10 cellular contexts compared by ENCODE assay signal in genomic region chr11:110908401-110909106, GRCh38.
DNase-seq lines count a peak whose midpoint lies in the region; ATAC-seq and TF ChIP-seq lines count a peak whose summit lies in the region.
"Had no signal": no experiment of that assay in that cellular context is flagged by ENCODE, and none has a peak within 500 bp of the region (broad histone marks: within the 10 kb centered on the region; RNA-seq: fewer than 3 reads in every experiment).

No MANE protein-coding gene starts in this region.

- CTCF ChIA-PET in Calu3 (lab: Charles Lee): no interaction called here

- no peak overlapping the region for H3K4me3 Mint-ChIP-seq in Calu3 (ENCODE audit: low read depth, unreplicated experiment)

- ATAC-seq in HG02840 (IDR thresholded peaks at IDR 0.05; ENCODE audit: low FRiP score, unreplicated experiment): no peak

- peak; percentile 8 for DNase-seq in Calu3
- peak; percentile 95 for DNase-seq in choroid plexus epithelial cell (ENCODE audit: low read depth)
- DNase-seq in non-pigmented ciliary epithelial cell (ENCODE audit: low read depth): peak; percentile 98
- DNase-seq in NCI-H2196 (lab: John Stamatoyannopoulos, UW; ENCODE audit: unreplicated experiment): no peak
- no peak for DNase-seq in iPS-NIHi7 (ENCODE audit: extremely low spot score)
- DNase-seq: NCI-H1694 treated with DMSO at 0.1 percent for 48 hours; stimulated activated CD4-positive, alpha-beta T cell treated with anti-CD3 and anti-CD28 coated beads, Interleukin-2, amount 100 ng/mL, for 48 hours had no signal

- no peak overlapping the region for H3K27ac Mint-ChIP-seq in Calu3 (ENCODE audit: unreplicated experiment)

- H3K4me1 Mint-ChIP-seq in Calu3 (ENCODE audit: low read depth, unreplicated experiment): peaks cover 24% of the 10 kb centered on the region

- TF ChIP-seq CTCF in Calu3 (IDR thresholded peaks at IDR 0.05; ENCODE audit: unreplicated experiment) (no peak), Loucy (conservative IDR thresholded peaks at IDR 0.05; ENCODE audit: low read length) (no peak), choroid plexus epithelial cell (conservative IDR thresholded peaks at IDR 0.05; ENCODE audit: low read depth, low read length) (no peak)

- no peak overlapping the region for H3K4me3 ChIP-seq in Loucy (ENCODE audit: low read length, poor library complexity, severe bottlenecking)
- no peak overlapping the region for H3K4me3 ChIP-seq in choroid plexus epithelial cell (ENCODE audit: low read depth, low read length)
- H3K4me3 ChIP-seq: coronary artery had no signal

- H3F3A ChIP-seq in Loucy (ENCODE audit: low read depth): no peaks in the 10 kb centered on the region

- intact Hi-C loops in Calu3 (cut with micrococcal nuclease; ENCODE audit: unreplicated experiment): no loop called here

- BruUV-seq in Calu3 (replicated peaks; lab: Mats Ljungman, UMichigan): no TSS peak

- H2AFZ ChIP-seq in Loucy (ENCODE audit: low read length): no peak overlapping the region

- H3K27me3 Mint-ChIP-seq in Calu3 (ENCODE audit: unreplicated experiment): no peaks in the 10 kb centered on the region

- peak overlapping the region; percentile 39 for H3K4me2 ChIP-seq in Loucy (ENCODE audit: low read depth, low read length, poor library complexity, severe bottlenecking)

- H4K20me1 ChIP-seq in Loucy (ENCODE audit: insufficient read depth, low read length, poor library complexity, severe bottlenecking): no peaks in the 10 kb centered on the region

- H3K9me3 ChIP-seq in Loucy (ENCODE audit: insufficient read depth, low read depth, low read length): no peaks in the 10 kb centered on the region

- H3K36me3 Mint-ChIP-seq in Calu3 (ENCODE audit: insufficient read depth, unreplicated experiment): no peaks in the 10 kb centered on the region

- no peak overlapping the region for H3K9ac ChIP-seq in Loucy (ENCODE audit: low read depth, low read length, poor library complexity, severe bottlenecking)

- H3K36me3 ChIP-seq in Loucy (ENCODE audit: insufficient read depth, low read length): no peaks in the 10 kb centered on the region

- peaks cover 17% of the 10 kb centered on the region for H3K4me1 ChIP-seq in Loucy (ENCODE audit: insufficient read depth, low read length, poor library complexity, severe bottlenecking)

- H3K9me3 Mint-ChIP-seq in Calu3 (ENCODE audit: low read depth, unreplicated experiment): no peaks in the 10 kb centered on the region

- H3K9me2 ChIP-seq in Loucy (replicated peaks; ENCODE audit: low read depth, low read length): no peaks in the 10 kb centered on the region

- peaks cover 69% of the 10 kb centered on the region for H3K27me3 ChIP-seq in Loucy (ENCODE audit: insufficient read depth, low read length, poor library complexity, severe bottlenecking)

- no peaks in the 10 kb centered on the region for H3K79me2 ChIP-seq in Loucy (ENCODE audit: insufficient read depth, low read length)

Comparison
In these comparisons a context has a peak if more than half of its experiments do, and no peak if none do; other contexts are left out.
1. DNase-seq: peak in Calu3 (single experiment), choroid plexus epithelial cell (single experiment) and non-pigmented ciliary epithelial cell (single experiment); none in NCI-H2196 (single experiment) and iPS-NIHi7 (single experiment).